8 cellular contexts compared by ENCODE assay signal in the genomic region with DNA sequence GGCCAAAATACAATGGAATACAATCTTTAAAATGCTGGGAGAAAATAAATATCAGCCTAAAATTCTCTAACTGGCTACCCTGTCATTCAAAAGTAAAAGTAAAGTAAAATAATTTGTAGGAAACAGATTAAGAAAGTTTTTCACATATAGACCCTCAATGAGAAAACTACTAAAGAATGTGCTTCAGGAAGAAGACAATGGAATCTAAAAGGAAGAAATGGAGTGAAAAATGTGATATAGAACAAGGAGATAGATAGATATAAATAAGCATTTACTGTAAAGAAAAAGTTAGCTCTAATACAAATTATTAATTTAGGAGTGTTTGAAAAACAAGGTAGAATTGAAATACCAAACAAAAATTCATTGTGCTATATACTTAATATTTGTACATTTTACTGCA.
"Had no signal": no experiment of that assay in that cellular context is flagged by ENCODE, and none has a peak within 500 bp of the region (broad histone marks: within the 10 kb centered on the region; RNA-seq: fewer than 3 reads in every experiment).

No MANE protein-coding gene starts in this region.

- ATAC-seq: GM12878 had no signal

- DNase-seq: GDM1, GF-D8 had no signal

- FAIRE-seq: G401.6, GM12878, GM12891, GM12892, GM18507, GM19239 had no signal

- H3K4me3 ChIP-seq: GM12878 had no signal
